In genomic region chr6:118959903-118960302, GRCh38 we compare ENCODE assay signal across 23 cellular contexts. TPM values are rescaled to one million over a fixed set of nuclear protein-coding genes. Genes with fewer than 3 reads are reported as not detected.
DNase-seq lines count a peak whose midpoint lies in the region; ATAC-seq and TF ChIP-seq lines count a peak whose summit lies in the region.
"Had no signal": no experiment of that assay in that cellular context is flagged by ENCODE, and none has a peak within 500 bp of the region (broad histone marks: within the 10 kb centered on the region; RNA-seq: fewer than 3 reads in every experiment).

No MANE protein-coding gene starts in this region.

- no peak overlapping the region for H3K27ac ChIP-seq in lower lobe of right lung
- H3K27ac ChIP-seq: SJCRH30 had no signal

- H3K4me3 ChIP-seq in lower lobe of right lung = no peak overlapping the region
- H3K4me3 ChIP-seq: K562, SJCRH30 had no signal

- TF ChIP-seq CTCF in lower lobe of right lung (IDR thresholded peaks at IDR 0.05) = no peak

- no peaks in the 10 kb centered on the region for H3K9me3 ChIP-seq in lower lobe of right lung
- H3K9me3 ChIP-seq: SJCRH30 had no signal

- intact Hi-C loops in lower lobe of right lung (cut with DNase I) = loop anchor here (10.0 kb wide), 1 partner anchor 155 kb away; no protein-coding TSS in a partner anchor

- H3K36me3 ChIP-seq in lower lobe of right lung = peaks cover 2% of the 10 kb centered on the region
- H3K36me3 ChIP-seq: SJCRH30 had no signal

- ATAC-seq in lower lobe of right lung = peak; percentile 79 to 93
- ATAC-seq in GM21367 (IDR thresholded peaks at IDR 0.05; ENCODE audit: unreplicated experiment) = no peak
- ATAC-seq: K562, PC-3, Right ventricle myocardium inferior had no signal

- no peaks in the 10 kb centered on the region for H3K27me3 ChIP-seq in lower lobe of right lung (ENCODE audit: low read depth)
- H3K27me3 ChIP-seq: SJCRH30 had no signal

- no peaks in the 10 kb centered on the region for H3K4me1 ChIP-seq in lower lobe of right lung
- H3K4me1 ChIP-seq: Caco-2, SJCRH30 had no signal

- DNase-seq in DMS53 (lab: John Stamatoyannopoulos, UW) (peak; percentile 46), DMS53 treated with DMSO at 0.1 percent for 48 hours (lab: John Stamatoyannopoulos, UW; ENCODE audit: unreplicated experiment) (peak; percentile 5), NCI-H774 (lab: John Stamatoyannopoulos, UW) (peak; percentile 66), lower lobe of right lung (no peak), HCEC 1CT (no peak), NCI-H1092 treated with DMSO at 0.1 percent for 48 hours (lab: John Stamatoyannopoulos, UW) (no peak)
- DNase-seq: C1 segment of cervical spinal cord; Caco-2; CD4-positive, alpha-beta memory T cell; DMS79 treated with DMSO at 0.1 percent for 48 hours; GF-D8; Kasumi-1; NCI-H1105; NCI-H1436 treated with DMSO at 0.1 percent for 48 hours; NCI-H446 treated with DMSO at 0.1 percent for 48 hours; NCI-H526 treated with DMSO at 0.1 percent for 48 hours; NK-92 treated with Interleukin-12 subunit alpha and Interleukin-12 subunit beta, amount 100 ng/mL, for 24 hours; PC-3; SJCRH30; T-helper 2 cell had no signal

RNA-seq across cellular contexts. Expression of gene MCM9, which starts 24.9 kb away (rescaled TPM):
- 23.6 TPM for total RNA-seq in lower lobe of right lung

Comparison
In these comparisons a context has a peak if more than half of its experiments do, and no peak if none do; other contexts are left out.
1. DNase-seq: peak in DMS53 (single experiment), DMS53 treated with DMSO at 0.1 percent for 48 hours (single experiment) and NCI-H774 (single experiment); none in lower lobe of right lung (single experiment), HCEC 1CT (single experiment) and NCI-H1092 treated with DMSO at 0.1 percent for 48 hours (single experiment).